ENCODE assay signal across 22 cellular contexts in the genomic region with DNA sequence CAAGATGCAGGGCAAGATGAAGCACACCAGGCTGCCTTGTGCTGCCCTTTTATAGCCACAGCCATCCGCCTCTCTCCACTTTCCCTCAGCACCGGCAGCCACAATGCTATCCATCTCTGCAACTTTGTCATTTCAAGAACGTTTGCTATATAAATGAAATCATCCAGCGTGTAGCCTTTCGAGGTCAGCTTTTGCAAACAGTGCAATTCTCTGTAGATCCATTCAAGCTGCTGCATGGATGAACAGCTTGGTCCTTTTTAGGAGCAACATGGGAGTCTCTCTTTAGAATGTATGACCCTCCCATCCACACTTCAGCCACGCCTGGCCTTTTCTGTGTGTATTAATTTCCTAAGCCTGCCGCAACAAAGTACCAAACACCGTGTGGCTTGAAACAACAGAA. TPM values are rescaled to one million over a fixed set of nuclear protein-coding genes. Genes with fewer than 3 reads are reported as not detected.
"Had no signal": no experiment of that assay in that cellular context is flagged by ENCODE, and none has a peak within 500 bp of the region (broad histone marks: within the 10 kb centered on the region; RNA-seq: fewer than 3 reads in every experiment).

No MANE protein-coding gene starts in this region.

- H3K27me3 Mint-ChIP-seq: activated B cell treated with CpG ODN at 0.5 μM for 24 hours; activated naive CD8-positive, alpha-beta T cell; activated T-cell treated with anti-CD3 and anti-CD28 coated beads, Interleukin-2, amount 50 U/mL, for 24 hours had no signal

- DNase-seq: activated B cell treated with CpG ODN at 0.5 μM for 24 hours; activated CD4-positive, alpha-beta T cell treated with anti-CD3 and anti-CD28 coated beads for 36 hours; activated CD4-positive, alpha-beta T cell treated with anti-CD3 and anti-CD28 coated beads, Interleukin-2, amount 50 U/mL, for 48 hours; activated T-cell treated with anti-CD3 and anti-CD28 coated beads, Interleukin-2, amount 50 U/mL, for 24 hours; brain microvascular endothelial cell; central memory CD4-positive, alpha-beta T cell; dermis blood vessel endothelial cell; effector CD8-positive, alpha-beta T cell; erythroblast; hypothalamus; naive thymus-derived CD8-positive, alpha-beta T cell; retina; stimulated activated CD4-positive, alpha-beta T cell treated with anti-CD3 and anti-CD28 coated beads, Interleukin-4, amount 100 ng/mL, for 24 hours; stimulated activated naive CD4-positive, alpha-beta T cell treated with Interleukin-2 at 50 U/mL for 16 hours; T-helper 17 cell had no signal

- H3K9me3 Mint-ChIP-seq: activated B cell treated with CpG ODN at 0.5 μM for 24 hours; activated T-cell treated with anti-CD3 and anti-CD28 coated beads, Interleukin-2, amount 50 U/mL, for 24 hours; activated T-helper 17 cell treated with anti-CD3 and anti-CD28 coated beads, Interleukin-2, amount 50 U/mL, for 72 hours; naive thymus-derived CD8-positive, alpha-beta T cell; neural progenitor cell had no signal

- H3K36me3 ChIP-seq: adrenal gland, ascending aorta, brain microvascular endothelial cell, neural progenitor cell had no signal

- H3K4me1 Mint-ChIP-seq: neural progenitor cell had no signal

- H3K27ac ChIP-seq: ascending aorta, brain microvascular endothelial cell, neural progenitor cell had no signal

- H3K4me1 ChIP-seq: ascending aorta, neural progenitor cell had no signal

- H3K36me3 Mint-ChIP-seq: activated naive CD8-positive, alpha-beta T cell; naive thymus-derived CD8-positive, alpha-beta T cell; neural progenitor cell had no signal

- H3K4me3 Mint-ChIP-seq: activated B cell treated with CpG ODN at 0.5 μM for 24 hours; activated CD4-positive, alpha-beta T cell treated with anti-CD3 and anti-CD28 coated beads for 36 hours; activated naive CD8-positive, alpha-beta T cell; activated T-cell treated with anti-CD3 and anti-CD28 coated beads, Interleukin-2, amount 50 U/mL, for 24 hours; activated T-helper 17 cell treated with anti-CD3 and anti-CD28 coated beads, Interleukin-2, amount 50 U/mL, for 72 hours; naive thymus-derived CD8-positive, alpha-beta T cell; neural progenitor cell; T-helper 17 cell had no signal

- H3K27me3 ChIP-seq: adrenal gland, ascending aorta, brain microvascular endothelial cell had no signal

- ATAC-seq: activated CD4-positive, alpha-beta T cell treated with anti-CD3 and anti-CD28 coated beads for 36 hours; activated T-helper 17 cell treated with anti-CD3 and anti-CD28 coated beads, Interleukin-2, amount 50 U/mL, for 72 hours; naive thymus-derived CD8-positive, alpha-beta T cell; T-helper 17 cell had no signal

- H3K4me3 ChIP-seq: adrenal gland, ascending aorta, neural progenitor cell had no signal

- H3K9me3 ChIP-seq: adrenal gland, ascending aorta had no signal

- H3K27ac Mint-ChIP-seq: activated B cell treated with CpG ODN at 0.5 μM for 24 hours; activated CD4-positive, alpha-beta T cell treated with anti-CD3 and anti-CD28 coated beads for 36 hours; activated naive CD8-positive, alpha-beta T cell; activated T-cell treated with anti-CD3 and anti-CD28 coated beads, Interleukin-2, amount 50 U/mL, for 24 hours; activated T-helper 17 cell treated with anti-CD3 and anti-CD28 coated beads, Interleukin-2, amount 50 U/mL, for 72 hours; naive thymus-derived CD8-positive, alpha-beta T cell; neural progenitor cell; progenitor cell of endocrine pancreas; T-helper 17 cell had no signal

RNA-seq across cellular contexts. Expression of a gene that starts 6.5 kb away (rescaled TPM):
- total RNA-seq: frontal cortex had no signal
